1 cellular context compared by ENCODE assay signal in genomic region chr20:462199-462991, GRCh38.
TF ChIP-seq lines count a peak whose summit lies in the region.

Gene TBC1D20 (minus strand): TSS chr20:462533. CDS start chr20:462405, 128 bp downstream.

TF ChIP-seq in K562, 482 proteins besides CTCF, POLR2A, EP300 and RAD21 (continued from another document):
- peak; percentile 70 for TF ChIP-seq MGA (IDR thresholded peaks at IDR 0.05)
- TF ChIP-seq DIDO1 (tag; IDR thresholded peaks at IDR 0.05; ENCODE audit: low read depth), result no peak
- TF ChIP-seq JUN (IDR thresholded peaks at IDR 0.05; ENCODE audit: borderline replicate concordance, low read depth, low read length), result peak; percentile 26; the same call in 1 of the 2 replicates
- TF ChIP-seq JUN (CRISPR knock-in tag; IDR thresholded peaks at IDR 0.05; ENCODE audit: borderline replicate concordance), result no peak
- 0 out of 2 replicates have a peak, but pooled peaks have one; percentile 57 for TF ChIP-seq ZNF584 (CRISPR knock-in tag; IDR thresholded peaks at IDR 0.05; ENCODE audit: low read depth)
- TF ChIP-seq SMAD1 (IDR thresholded peaks at IDR 0.05; ENCODE audit: low read depth, low read length, partially characterized antibody), result peak; percentile 22
TF ChIP-seq in K562: peak in this region for 65.
